In genomic region chr19:38974599-38975213, GRCh38 we compare ENCODE assay signal across 8 cellular contexts. TPM values are rescaled to one million over a fixed set of nuclear protein-coding genes. Genes with fewer than 3 reads are reported as not detected.
DNase-seq lines count a peak whose midpoint lies in the region; ATAC-seq and TF ChIP-seq lines count a peak whose summit lies in the region.

No MANE protein-coding gene starts in this region.

- DNase-seq in GM03348 (ENCODE audit: low spot score) (peak; percentile 40), right cardiac atrium (no peak), sciatic nerve (ENCODE audit: low spot score) (no peak), NCI-H146 treated with DMSO at 0.1 percent for 48 hours (lab: John Stamatoyannopoulos, UW; ENCODE audit: unreplicated experiment) (no peak), NCI-H524 (lab: John Stamatoyannopoulos, UW) (no peak), SIG-M5 (lab: John Stamatoyannopoulos, UW) (no peak)
- DNase-seq in activated naive CD8-positive, alpha-beta T cell treated with anti-CD3 and anti-CD28 coated beads for 36 hours, result no peak
- no peak for DNase-seq in activated CD8-positive, alpha-beta T cell treated with anti-CD3 and anti-CD28 coated beads for 36 hours

- ATAC-seq in right cardiac atrium (no peak), sciatic nerve (peak; percentile 11)
- ATAC-seq in activated CD8-positive, alpha-beta T cell treated with anti-CD3 and anti-CD28 coated beads for 36 hours, result no peak

- H3K27me3 ChIP-seq in right cardiac atrium (ENCODE audit: control insufficient read depth, insufficient read depth), result no peaks in the 10 kb centered on the region

- H3K9me3 Mint-ChIP-seq in activated naive CD8-positive, alpha-beta T cell treated with anti-CD3 and anti-CD28 coated beads for 36 hours, result no peaks in the 10 kb centered on the region
- no peaks in the 10 kb centered on the region for H3K9me3 Mint-ChIP-seq in activated CD8-positive, alpha-beta T cell treated with anti-CD3 and anti-CD28 coated beads for 36 hours

- H3K4me1 ChIP-seq in right cardiac atrium (ENCODE audit: control insufficient read depth, insufficient read depth, low read length), result no peaks in the 10 kb centered on the region

- peaks cover 9% of the 10 kb centered on the region for H3K4me1 Mint-ChIP-seq in activated naive CD8-positive, alpha-beta T cell treated with anti-CD3 and anti-CD28 coated beads for 36 hours
- H3K4me1 Mint-ChIP-seq in activated CD8-positive, alpha-beta T cell treated with anti-CD3 and anti-CD28 coated beads for 36 hours (ENCODE audit: low read depth), result peaks cover 18% of the 10 kb centered on the region

- peaks cover 42% of the 10 kb centered on the region for H3K27me3 Mint-ChIP-seq in activated naive CD8-positive, alpha-beta T cell treated with anti-CD3 and anti-CD28 coated beads for 36 hours
- H3K27me3 Mint-ChIP-seq in activated CD8-positive, alpha-beta T cell treated with anti-CD3 and anti-CD28 coated beads for 36 hours, result peaks cover 25% of the 10 kb centered on the region

- H3K27ac Mint-ChIP-seq in activated naive CD8-positive, alpha-beta T cell treated with anti-CD3 and anti-CD28 coated beads for 36 hours, result no peak overlapping the region
- H3K27ac Mint-ChIP-seq in activated CD8-positive, alpha-beta T cell treated with anti-CD3 and anti-CD28 coated beads for 36 hours, result no peak overlapping the region

- H3K36me3 Mint-ChIP-seq in activated naive CD8-positive, alpha-beta T cell treated with anti-CD3 and anti-CD28 coated beads for 36 hours, result no peaks in the 10 kb centered on the region
- H3K36me3 Mint-ChIP-seq in activated CD8-positive, alpha-beta T cell treated with anti-CD3 and anti-CD28 coated beads for 36 hours (ENCODE audit: low read depth), result no peaks in the 10 kb centered on the region

- POLR2A ChIA-PET in activated CD8-positive, alpha-beta T cell treated with anti-CD3 and anti-CD28 coated beads for 36 hours (lab: Charles Lee), result no interaction called here

- TF ChIP-seq CTCF in activated CD8-positive, alpha-beta T cell treated with anti-CD3 and anti-CD28 coated beads for 36 hours (IDR thresholded peaks at IDR 0.05), result no peak

- H3K4me3 ChIP-seq in right cardiac atrium (ENCODE audit: low read length), result peak overlapping the region; percentile 83

- 29% methylated on average over 19 of the region's 19 CpGs for WGBS in right cardiac atrium

- peak overlapping the region; percentile 95 for H3K27ac ChIP-seq in right cardiac atrium (ENCODE audit: low read length)

- H3K9me3 ChIP-seq in right cardiac atrium (ENCODE audit: control insufficient read depth, low read length), result no peaks in the 10 kb centered on the region

- intact Hi-C loops in right cardiac atrium (cut with DNase I), result no loop called here
- intact Hi-C loops in sciatic nerve (cut with DNase I), result no loop called here
- intact Hi-C loops in activated CD8-positive, alpha-beta T cell treated with anti-CD3 and anti-CD28 coated beads for 36 hours (cut with micrococcal nuclease), result no loop called here

- H3K4me3 Mint-ChIP-seq in activated naive CD8-positive, alpha-beta T cell treated with anti-CD3 and anti-CD28 coated beads for 36 hours, result peak overlapping the region; percentile 16
- no peak overlapping the region for H3K4me3 Mint-ChIP-seq in activated CD8-positive, alpha-beta T cell treated with anti-CD3 and anti-CD28 coated beads for 36 hours

- CTCF ChIA-PET in activated CD8-positive, alpha-beta T cell treated with anti-CD3 and anti-CD28 coated beads for 36 hours (lab: Charles Lee), result interaction anchor here (0.8 to 1.1 kb wide), 2 partner anchors 12 to 177 kb away, joined by 3 to 4 read pairs; no protein-coding TSS in a partner anchor

RNA-seq across cellular contexts. Expression of gene FBXO17, which starts 0.8 kb away (rescaled TPM):
- total RNA-seq in activated naive CD8-positive, alpha-beta T cell treated with anti-CD3 and anti-CD28 coated beads for 36 hours, result not detected
- total RNA-seq in right cardiac atrium (10 to 100 TPM in 3 of 4 donors, 1 to 10 TPM in 1; 8.5 to 12.9 (median 11.7) TPM), sciatic nerve (30.0 TPM)
- 8.2 TPM for polyA plus RNA-seq in right cardiac atrium
- not detected for total RNA-seq in activated CD8-positive, alpha-beta T cell treated with anti-CD3 and anti-CD28 coated beads for 36 hours

RNA-seq across cellular contexts. Expression of gene MRPS12, which starts 44.0 kb away (rescaled TPM):
- total RNA-seq in activated naive CD8-positive, alpha-beta T cell treated with anti-CD3 and anti-CD28 coated beads for 36 hours, result 100 to 1,000 TPM; 114 to 124 TPM
- total RNA-seq in right cardiac atrium (10 to 100 TPM; 49.9 to 68.7 (median 56.7) TPM), sciatic nerve (12.1 TPM)
- 80.5 TPM for polyA plus RNA-seq in right cardiac atrium
- 10 to 100 TPM; 80.1 to 81.2 TPM for total RNA-seq in activated CD8-positive, alpha-beta T cell treated with anti-CD3 and anti-CD28 coated beads for 36 hours

RNA-seq across cellular contexts. Expression of gene SARS2, which starts 44.1 kb away (rescaled TPM):
- total RNA-seq in activated naive CD8-positive, alpha-beta T cell treated with anti-CD3 and anti-CD28 coated beads for 36 hours, result 10 to 100 TPM; 39.8 to 43.2 TPM
- 10 to 100 TPM; 15.5 to 20.3 (median 16.4) TPM for total RNA-seq in right cardiac atrium
- polyA plus RNA-seq in right cardiac atrium, result 18.5 TPM
- 17.9 TPM for total RNA-seq in sciatic nerve
- total RNA-seq in activated CD8-positive, alpha-beta T cell treated with anti-CD3 and anti-CD28 coated beads for 36 hours, result 10 to 100 TPM; 43.4 to 48.6 TPM

RNA-seq across cellular contexts. Expression of gene FBXO27, which starts 57.6 kb away (rescaled TPM):
- total RNA-seq in activated naive CD8-positive, alpha-beta T cell treated with anti-CD3 and anti-CD28 coated beads for 36 hours, result 1 to 10 TPM; 1.3 to 1.7 TPM
- total RNA-seq in right cardiac atrium (10 to 100 TPM; 18.4 to 26.4 (median 20.2) TPM), sciatic nerve (13.4 TPM)
- polyA plus RNA-seq in right cardiac atrium, result 10.9 TPM
- total RNA-seq in activated CD8-positive, alpha-beta T cell treated with anti-CD3 and anti-CD28 coated beads for 36 hours, result 1 to 10 TPM; 1.9 to 2.3 TPM

Comparison
In these comparisons a context has a peak if more than half of its experiments do, and no peak if none do; other contexts are left out.
1. RNA of gene FBXO17, which starts 0.8 kb away (total RNA-seq): 30.0 TPM in sciatic nerve (single experiment) and 8.5 to 12.9 TPM in right cardiac atrium; not detected in activated CD8-positive, alpha-beta T cell treated with anti-CD3 and anti-CD28 coated beads for 36 hours and not detected in activated naive CD8-positive, alpha-beta T cell treated with anti-CD3 and anti-CD28 coated beads for 36 hours; every median in the first group is over 4 times any median in the second.